ENCODE assay signal across 18 cellular contexts in genomic region chr5:141465351-141465750, GRCh38. TPM values are rescaled to one million over a fixed set of nuclear protein-coding genes. Genes with fewer than 3 reads are reported as not detected.
A peak's percentile ranks its signal among the peaks of the same experiment; 100 is the strongest.
DNase-seq lines count a peak whose midpoint lies in the region; ATAC-seq and TF ChIP-seq lines count a peak whose summit lies in the region.
"Had no signal": no experiment of that assay in that cellular context is flagged by ENCODE, and none has a peak within 500 bp of the region (broad histone marks: within the 10 kb centered on the region; RNA-seq: fewer than 3 reads in every experiment).

No MANE protein-coding gene starts in this region.

- H3K4me3 Mint-ChIP-seq in HFFc6 = no peak overlapping the region
- H3K4me3 Mint-ChIP-seq: B cell had no signal

- peaks cover 2% of the 10 kb centered on the region; the same call in 1 of the 2 replicates for H3K27me3 Mint-ChIP-seq in HFFc6 (ENCODE audit: insufficient read depth)

- H3K4me1 Mint-ChIP-seq in HFFc6 (ENCODE audit: low read depth) = peaks cover 15% of the 10 kb centered on the region
- H3K4me1 Mint-ChIP-seq: B cell had no signal

- no peaks in the 10 kb centered on the region for H3K9me3 Mint-ChIP-seq in HFFc6

- H3K27ac Mint-ChIP-seq in HFFc6 = peak overlapping the region; percentile 58
- H3K27ac Mint-ChIP-seq: B cell had no signal

- peaks cover 5% of the 10 kb centered on the region for H3K36me3 Mint-ChIP-seq in HFFc6 (ENCODE audit: low read depth)

- DNase-seq in HFFc6 = peak; percentile 38
- DNase-seq in amniotic epithelial cell (ENCODE audit: low read depth) = peak; percentile 61
- DNase-seq in kidney glomerular epithelial cell (lab: John Stamatoyannopoulos, UW) = peak; percentile 29
- DNase-seq in Right ventricle myocardium superior = no peak
- DNase-seq in AML-193 (lab: John Stamatoyannopoulos, UW) = no peak
- DNase-seq in NCI-H2107 (lab: John Stamatoyannopoulos, UW) = no peak
- DNase-seq: ACHN, DMS 273 treated with DMSO at 0.1 percent for 48 hours, DND-41, GDM1, NCI-H1417 treated with DMSO at 0.1 percent for 48 hours, NCI-H187 treated with DMSO at 0.1 percent for 48 hours, NCI-H526 treated with DMSO at 0.1 percent for 48 hours, SIG-M5 had no signal

- ATAC-seq in Right ventricle myocardium superior (ENCODE audit: poor library complexity) (no peak), HG03469 (IDR thresholded peaks at IDR 0.05; ENCODE audit: unreplicated experiment) (no peak)
- ATAC-seq: SK-N-SH treated with all-trans-retinoic acid at 6 μM for 48 hours had no signal

- no peak for TF ChIP-seq CTCF in HFFc6 (IDR thresholded peaks at IDR 0.05)

- intact Hi-C loops in Right ventricle myocardium superior (cut with DNase I) = no loop called here

RNA-seq across cellular contexts. Expression of gene PCDHGC3, which starts 10.4 kb away (rescaled TPM):
- 100 to 1,000 TPM; 126 to 150 (median 132) TPM for total RNA-seq in HFFc6 (2021; fragmentation: NEBNext Ultra II Directional; extraction: Animal tissue kit (Norgen Biotek cat#: 25700))
- 17.1 TPM for total RNA-seq in Right ventricle myocardium superior
- total RNA-seq: T-helper 1 cell treated with Interleukin-12 subunit alpha and Interleukin-12 subunit beta and Interleukin-4 antibody, amounts not matched to agents 30 ng/mL and 1 ng/mL, for 36 hours had no signal

RNA-seq across cellular contexts. Expression of gene PCDHGC4, which starts 19.5 kb away (rescaled TPM):
- total RNA-seq in HFFc6 (2021; fragmentation: NEBNext Ultra II Directional; extraction: Animal tissue kit (Norgen Biotek cat#: 25700)) = 1 to 10 TPM in 1 of 6 experiments, under 1 TPM in 5; 0.34 to 1.4 (median 0.62) TPM
- 3.0 TPM for total RNA-seq in Right ventricle myocardium superior
- total RNA-seq: T-helper 1 cell treated with Interleukin-12 subunit alpha and Interleukin-12 subunit beta and Interleukin-4 antibody, amounts not matched to agents 30 ng/mL and 1 ng/mL, for 36 hours had no signal

RNA-seq across cellular contexts. Expression of gene PCDHGC5, which starts 23.5 kb away (rescaled TPM):
- 1 to 10 TPM; 2.3 to 5.7 (median 2.7) TPM for total RNA-seq in HFFc6 (2021; fragmentation: NEBNext Ultra II Directional; extraction: Animal tissue kit (Norgen Biotek cat#: 25700))
- total RNA-seq in Right ventricle myocardium superior = 3.0 TPM
- total RNA-seq: T-helper 1 cell treated with Interleukin-12 subunit alpha and Interleukin-12 subunit beta and Interleukin-4 antibody, amounts not matched to agents 30 ng/mL and 1 ng/mL, for 36 hours had no signal

RNA-seq across cellular contexts. Expression of gene PCDHGA12, which starts 35.0 kb away (rescaled TPM):
- total RNA-seq in HFFc6 (2021; fragmentation: NEBNext Ultra II Directional; extraction: Animal tissue kit (Norgen Biotek cat#: 25700)) = 10 to 100 TPM in 4 of 6 experiments, 1 to 10 TPM in 2; 8.8 to 21.0 (median 18.9) TPM
- 4.9 TPM for total RNA-seq in Right ventricle myocardium superior

RNA-seq across cellular contexts. Expression of gene PCDHGA11, which starts 44.5 kb away (rescaled TPM):
- 10 to 100 TPM in 3 of 6 experiments, 1 to 10 TPM in 3; 2.3 to 11.4 (median 9.8) TPM for total RNA-seq in HFFc6 (2021; fragmentation: NEBNext Ultra II Directional; extraction: Animal tissue kit (Norgen Biotek cat#: 25700))
- total RNA-seq in Right ventricle myocardium superior = 5.1 TPM

Comparison
In these comparisons a context has a peak if more than half of its experiments do, and no peak if none do; other contexts are left out.
1. DNase-seq: peak in HFFc6 (single experiment), amniotic epithelial cell (single experiment) and kidney glomerular epithelial cell (single experiment); none in Right ventricle myocardium superior (single experiment), AML-193 (0 of 2) and NCI-H2107 (single experiment).